8 cellular contexts compared by ENCODE assay signal in the genomic region with DNA sequence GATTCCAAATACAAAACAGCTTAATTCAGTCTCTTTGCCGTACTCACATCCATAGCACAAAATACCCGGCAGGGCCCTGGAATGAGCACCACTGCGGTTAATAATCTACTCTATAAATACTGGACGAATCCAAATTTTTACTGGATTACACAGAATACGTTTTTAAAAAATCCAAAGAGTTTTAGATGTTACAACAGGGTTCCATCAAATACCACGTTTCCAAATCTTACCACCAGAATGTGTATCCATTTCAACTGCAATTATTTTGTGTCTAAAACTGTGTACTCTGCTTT. TPM values are rescaled to one million over a fixed set of nuclear protein-coding genes. Genes with fewer than 3 reads are reported as not detected.
DNase-seq lines count a peak whose midpoint lies in the region; ATAC-seq and TF ChIP-seq lines count a peak whose summit lies in the region.

No MANE protein-coding gene starts in this region.

- no peaks in the 10 kb centered on the region for H3K9me3 ChIP-seq in right cardiac atrium (ENCODE audit: control insufficient read depth, low read length)
- no peaks in the 10 kb centered on the region for H3K9me3 ChIP-seq in skeletal muscle tissue (ENCODE audit: control insufficient read depth in 3 of 3, low read length in 3 of 3)

- peak overlapping the region; percentile 60 for H3K4me3 ChIP-seq in right cardiac atrium (ENCODE audit: low read length)
- H3K4me3 ChIP-seq in skeletal muscle tissue (ENCODE audit: low read length in 3 of 3): peak overlapping the region; percentile 90 to 99 (median 99)

- H3K36me3 Mint-ChIP-seq in activated naive CD4-positive, alpha-beta T cell treated with anti-CD3 and anti-CD28 coated beads, Interleukin-2, amount 10 ng/mL, durations not matched to agents 7 days and 5 days: peaks cover 4% of the 10 kb centered on the region
- H3K36me3 Mint-ChIP-seq in activated B cell treated with CpG ODN at 0.5 μM for 24 hours (ENCODE audit: low read depth): peaks cover 14% of the 10 kb centered on the region

- no peak for TF ChIP-seq CTCF in activated B cell treated with CpG ODN at 0.5 μM for 24 hours (IDR thresholded peaks at IDR 0.05)

- WGBS in right cardiac atrium: 2% methylated on average over 6 of the region's 6 CpGs

- ATAC-seq in activated B cell treated with CpG ODN at 0.5 μM for 24 hours (ENCODE audit: low read depth) (no peak), right cardiac atrium (no peak), HG03378 (IDR thresholded peaks at IDR 0.05; ENCODE audit: unreplicated experiment) (no peak), HG03108 (IDR thresholded peaks at IDR 0.05; ENCODE audit: unreplicated experiment) (no peak)

- DNase-seq in activated naive CD4-positive, alpha-beta T cell treated with anti-CD3 and anti-CD28 coated beads, Interleukin-2, amount 10 ng/mL, durations not matched to agents 7 days and 5 days: no peak
- DNase-seq in activated naive CD4-positive, alpha-beta T cell (lab: John Stamatoyannopoulos, UW): no peak
- DNase-seq in activated B cell treated with CpG ODN at 0.5 μM for 24 hours (no peak), right cardiac atrium (no peak), OCI-M2 (lab: John Stamatoyannopoulos, UW; ENCODE audit: unreplicated experiment) (no peak)

- POLR2A ChIA-PET in activated B cell treated with CpG ODN at 0.5 μM for 24 hours (lab: Charles Lee): interaction anchor here (1.1 to 6.8 kb wide), 17 partner anchors 18 to 473 kb away, joined by 3 to 169 read pairs (median 5); partner anchors contain the start of genes ANKRD10 and NAXD

- H3K36me3 ChIP-seq in skeletal muscle tissue (ENCODE audit: control insufficient read depth in 3 of 3, insufficient read depth in 3 of 3, low read length in 3 of 3): no peaks in the 10 kb centered on the region

- H3K27ac Mint-ChIP-seq in activated naive CD4-positive, alpha-beta T cell treated with anti-CD3 and anti-CD28 coated beads, Interleukin-2, amount 10 ng/mL, durations not matched to agents 7 days and 5 days: peak overlapping the region; percentile 97
- peak overlapping the region; percentile 99 for H3K27ac Mint-ChIP-seq in activated B cell treated with CpG ODN at 0.5 μM for 24 hours

- no peaks in the 10 kb centered on the region for H3K9me3 Mint-ChIP-seq in activated naive CD4-positive, alpha-beta T cell treated with anti-CD3 and anti-CD28 coated beads, Interleukin-2, amount 10 ng/mL, durations not matched to agents 7 days and 5 days
- H3K9me3 Mint-ChIP-seq in activated B cell treated with CpG ODN at 0.5 μM for 24 hours: no peaks in the 10 kb centered on the region

- H3K27me3 ChIP-seq in right cardiac atrium (ENCODE audit: control insufficient read depth, insufficient read depth) (no peaks in the 10 kb centered on the region), skeletal muscle tissue (ENCODE audit: control insufficient read depth in 3 of 3, insufficient read depth in 3 of 3, low read length in 3 of 3) (no peaks in the 10 kb centered on the region)

- intact Hi-C loops in activated B cell treated with CpG ODN at 0.5 μM for 24 hours (cut with micrococcal nuclease) (loop anchor here (5.0 to 10.0 kb wide), 4 partner anchors 54 to 1873 kb away; partner anchors contain the start of genes IRS2 and TUBGCP3), right cardiac atrium (cut with DNase I) (loop anchor here in 1 of 4 donors (10.0 kb wide), 1 partner anchor 103 kb away; no protein-coding TSS in a partner anchor)

- CTCF ChIA-PET in activated naive CD4-positive, alpha-beta T cell treated with anti-CD3 and anti-CD28 coated beads, Interleukin-2, amount 10 ng/mL, durations not matched to agents 7 days and 5 days (lab: Charles Lee): no interaction called here
- CTCF ChIA-PET in activated B cell treated with CpG ODN at 0.5 μM for 24 hours (lab: Charles Lee): interaction anchor here (1.2 to 1.8 kb wide), 4 partner anchors 31 to 118 kb away, joined by 4 to 8 read pairs (median 6); no protein-coding TSS in a partner anchor

- H3K4me1 ChIP-seq in right cardiac atrium (ENCODE audit: control insufficient read depth, insufficient read depth, low read length) (peaks cover 3% of the 10 kb centered on the region), skeletal muscle tissue (ENCODE audit: control insufficient read depth in 3 of 3, insufficient read depth in 3 of 3, low read length in 3 of 3) (peaks cover 13 to 23% (median 14%) of the 10 kb centered on the region in 3 donors)

- H3K27me3 Mint-ChIP-seq in activated naive CD4-positive, alpha-beta T cell treated with anti-CD3 and anti-CD28 coated beads, Interleukin-2, amount 10 ng/mL, durations not matched to agents 7 days and 5 days: peaks cover 14% of the 10 kb centered on the region
- H3K27me3 Mint-ChIP-seq in activated B cell treated with CpG ODN at 0.5 μM for 24 hours: no peaks in the 10 kb centered on the region

- H3K4me1 Mint-ChIP-seq in activated naive CD4-positive, alpha-beta T cell treated with anti-CD3 and anti-CD28 coated beads, Interleukin-2, amount 10 ng/mL, durations not matched to agents 7 days and 5 days: peaks cover 27% of the 10 kb centered on the region
- peaks cover 27% of the 10 kb centered on the region for H3K4me1 Mint-ChIP-seq in activated B cell treated with CpG ODN at 0.5 μM for 24 hours

- H3K4me3 Mint-ChIP-seq in activated naive CD4-positive, alpha-beta T cell treated with anti-CD3 and anti-CD28 coated beads, Interleukin-2, amount 10 ng/mL, durations not matched to agents 7 days and 5 days: peak overlapping the region; percentile 92
- peak overlapping the region; percentile 98 for H3K4me3 Mint-ChIP-seq in activated B cell treated with CpG ODN at 0.5 μM for 24 hours

- H3K9ac ChIP-seq in skeletal muscle tissue (ENCODE audit: low read depth in 1 of 3, low read length in 3 of 3): peak overlapping the region; percentile 94 to 100 (median 98)

- peak overlapping the region; percentile 95 for H3K27ac ChIP-seq in right cardiac atrium (ENCODE audit: low read length)
- H3K27ac ChIP-seq in skeletal muscle tissue (ENCODE audit: low read depth, low read length): peak overlapping the region; percentile 98

RNA-seq across cellular contexts. Expression of gene ING1, which starts 1.8 kb away (rescaled TPM):
- total RNA-seq in activated B cell treated with CpG ODN at 0.5 μM for 24 hours (14.3 and 15.3 TPM in 2 replicates), right cardiac atrium (1 to 10 TPM; 6.2 to 8.7 (median 7.7) TPM), skeletal muscle tissue (7.8 TPM)
- polyA plus RNA-seq in right cardiac atrium: 6.6 TPM

RNA-seq across cellular contexts. Expression of gene CARS2, which starts 5.8 kb away (rescaled TPM):
- 90.1 and 115 TPM in 2 replicates for total RNA-seq in activated B cell treated with CpG ODN at 0.5 μM for 24 hours
- total RNA-seq in right cardiac atrium: 10 to 100 TPM; 36.5 to 50.2 (median 37.4) TPM
- polyA plus RNA-seq in right cardiac atrium: 51.0 TPM
- 74.6 TPM for total RNA-seq in skeletal muscle tissue
